In genomic region chr17:58082870-58083490, GRCh38 we compare ENCODE assay signal across 1 cellular context.
A peak's percentile ranks its signal among the peaks of the same experiment; 100 is the strongest.
TF ChIP-seq lines count a peak whose summit lies in the region.

DYNLL2 (plus strand) TSS chr17:58083419; CDS start chr17:58087091, 3,672 bp downstream.

TF ChIP-seq in HepG2, 621 proteins besides CTCF, POLR2A, EP300 and RAD21 (continued from another document and continues in another):
- TF ChIP-seq DZIP1 (CRISPR knock-in tag; IDR thresholded peaks at IDR 0.05) (no peak), ETV5 (CRISPR knock-in tag; IDR thresholded peaks at IDR 0.05; ENCODE audit: borderline replicate concordance) (no peak), ZNF775 (CRISPR knock-in tag; IDR thresholded peaks at IDR 0.05; ENCODE audit: borderline replicate concordance) (no peak), HMG20B (CRISPR knock-in tag; conservative IDR thresholded peaks at IDR 0.05) (no peak), ZNF333 (CRISPR knock-in tag; IDR thresholded peaks at IDR 0.05; ENCODE audit: borderline replicate concordance) (no peak), SALL2 (CRISPR knock-in tag; IDR thresholded peaks at IDR 0.05) (no peak; the same call in 1 of the 2 replicates), ZNF589 (CRISPR knock-in tag; conservative IDR thresholded peaks at IDR 0.05) (no peak), ATF4 (CRISPR knock-in tag; IDR thresholded peaks at IDR 0.05) (no peak), ZNF574 (CRISPR knock-in tag; IDR thresholded peaks at IDR 0.05) (peak; percentile 66), LCORL (IDR thresholded peaks at IDR 0.05) (no peak), LCORL (CRISPR knock-in tag; IDR thresholded peaks at IDR 0.05) (no peak), ZSCAN12 (CRISPR knock-in tag; IDR thresholded peaks at IDR 0.05) (no peak), KDM5A (IDR thresholded peaks at IDR 0.05; ENCODE audit: borderline replicate concordance, low read length) (peak; percentile 27; the same call in 1 of the 2 replicates), ZNF75D (CRISPR knock-in tag; IDR thresholded peaks at IDR 0.05; ENCODE audit: borderline replicate concordance) (no peak), ZNF234 (CRISPR knock-in tag; conservative IDR thresholded peaks at IDR 0.05) (no peak), ATAD3A (CRISPR knock-in tag; IDR thresholded peaks at IDR 0.05) (no peak), PAF1 (CRISPR knock-in tag; IDR thresholded peaks at IDR 0.05) (no peak), NBN (conservative IDR thresholded peaks at IDR 0.05) (no peak), ZNF367 (CRISPR knock-in tag; IDR thresholded peaks at IDR 0.05; ENCODE audit: borderline replicate concordance) (no peak), GTF3A (CRISPR knock-in tag; conservative IDR thresholded peaks at IDR 0.05) (no peak), ZNF549 (CRISPR knock-in tag; IDR thresholded peaks at IDR 0.05) (no peak), JUNB (CRISPR knock-in tag; IDR thresholded peaks at IDR 0.05; ENCODE audit: borderline replicate concordance) (no peak), SMC3 (IDR thresholded peaks at IDR 0.05; ENCODE audit: low read length) (no peak), SP1 (IDR thresholded peaks at IDR 0.05) (no peak), SP1 (CRISPR knock-in tag; IDR thresholded peaks at IDR 0.05) (no peak), THAP9 (CRISPR knock-in tag; IDR thresholded peaks at IDR 0.05; ENCODE audit: borderline replicate concordance) (no peak), ZNF713 (CRISPR knock-in tag; IDR thresholded peaks at IDR 0.05) (no peak), ZNF280D (CRISPR knock-in tag; IDR thresholded peaks at IDR 0.05) (no peak), ZNF282 (IDR thresholded peaks at IDR 0.05; ENCODE audit: partially characterized antibody) (no peak), NFE2L2 (IDR thresholded peaks at IDR 0.05; ENCODE audit: low read length) (no peak), SKI (IDR thresholded peaks at IDR 0.05; ENCODE audit: partially characterized antibody) (no peak), ZNF737 (CRISPR knock-in tag; IDR thresholded peaks at IDR 0.05; ENCODE audit: borderline replicate concordance) (no peak), ZNF30 (CRISPR knock-in tag; IDR thresholded peaks at IDR 0.05) (no peak), XBP1 (CRISPR knock-in tag; IDR thresholded peaks at IDR 0.05) (no peak), SP5 (CRISPR knock-in tag; IDR thresholded peaks at IDR 0.05; ENCODE audit: borderline replicate concordance, low read depth) (peak; percentile 17), ZBTB3 (CRISPR knock-in tag; IDR thresholded peaks at IDR 0.05; ENCODE audit: borderline replicate concordance, low read depth) (no peak), ZMYM4 (CRISPR knock-in tag; IDR thresholded peaks at IDR 0.05) (no peak), ZNF264 (CRISPR knock-in tag; IDR thresholded peaks at IDR 0.05) (0 out of 2 replicates have a peak, but pooled peaks have one; percentile 3), ZNF660 (CRISPR knock-in tag; IDR thresholded peaks at IDR 0.05; ENCODE audit: borderline replicate concordance, low read depth) (no peak), JUND (CRISPR knock-in tag; IDR thresholded peaks at IDR 0.05) (no peak), ZNF441 (CRISPR knock-in tag; IDR thresholded peaks at IDR 0.05; ENCODE audit: borderline replicate concordance) (0 out of 2 replicates have a peak, but pooled peaks have one; percentile 8), ZNF777 (CRISPR knock-in tag; IDR thresholded peaks at IDR 0.05) (no peak), HDAC2 (CRISPR knock-in tag; IDR thresholded peaks at IDR 0.05) (no peak), THAP7 (CRISPR knock-in tag; IDR thresholded peaks at IDR 0.05) (no peak), ZNF879 (CRISPR knock-in tag; IDR thresholded peaks at IDR 0.05) (no peak), RFXAP (CRISPR knock-in tag; IDR thresholded peaks at IDR 0.05; ENCODE audit: borderline replicate concordance) (no peak), ZNF781 (CRISPR knock-in tag; IDR thresholded peaks at IDR 0.05; ENCODE audit: borderline replicate concordance, not compliant biosample characterization) (peak; percentile 41), MAFG (CRISPR knock-in tag; IDR thresholded peaks at IDR 0.05) (no peak), KLF15 (CRISPR knock-in tag; IDR thresholded peaks at IDR 0.05; ENCODE audit: borderline replicate concordance) (no peak), IKZF4 (CRISPR knock-in tag; IDR thresholded peaks at IDR 0.05; ENCODE audit: borderline replicate concordance, low read depth, not compliant biosample characterization) (no peak), GABPB1 (CRISPR knock-in tag; IDR thresholded peaks at IDR 0.05) (peak; percentile 56; the same call in 1 of the 2 replicates), HOXD1 (CRISPR knock-in tag; IDR thresholded peaks at IDR 0.05) (no peak; the same call in 1 of the 2 replicates), ONECUT2 (CRISPR knock-in tag; IDR thresholded peaks at IDR 0.05) (no peak), ZKSCAN5 (CRISPR knock-in tag; IDR thresholded peaks at IDR 0.05) (no peak), POLR2G (IDR thresholded peaks at IDR 0.05; ENCODE audit: low read depth, low read length) (peak; percentile 35; the same call in 1 of the 2 replicates), FOXP4 (CRISPR knock-in tag; IDR thresholded peaks at IDR 0.05) (no peak), ATRX (CRISPR knock-in tag; IDR thresholded peaks at IDR 0.05; ENCODE audit: borderline replicate concordance) (no peak), MYNN (CRISPR knock-in tag; IDR thresholded peaks at IDR 0.05; ENCODE audit: low read depth) (no peak), HINFP (CRISPR knock-in tag; IDR thresholded peaks at IDR 0.05; ENCODE audit: low read depth) (no peak)
